In genomic region chr20:35093245-35093884, GRCh38 we compare ENCODE assay signal across 1 cellular context.
TF ChIP-seq lines count a peak whose summit lies in the region.

No MANE protein-coding gene starts in this region.

TF ChIP-seq in HepG2, 621 proteins besides CTCF, POLR2A, EP300 and RAD21 (continued from another document):
- TF ChIP-seq ZNF441 (CRISPR knock-in tag; IDR thresholded peaks at IDR 0.05; ENCODE audit: borderline replicate concordance) (no peak), KAT7 (CRISPR knock-in tag; IDR thresholded peaks at IDR 0.05; ENCODE audit: borderline replicate concordance) (0 out of 2 replicates have a peak, but pooled peaks have one; percentile 25), ZBTB7A (CRISPR knock-in tag; IDR thresholded peaks at IDR 0.05) (peak; percentile 51; the same call in 1 of the 2 replicates), NFIC (IDR thresholded peaks at IDR 0.05; ENCODE audit: low read length) (no peak), ATM (IDR thresholded peaks at IDR 0.05; ENCODE audit: borderline replicate concordance) (0 out of 2 replicates have a peak, but pooled peaks have one; percentile 10), ZKSCAN5 (CRISPR knock-in tag; IDR thresholded peaks at IDR 0.05) (no peak)
